Comparison of ENCODE assay signal across 21 cellular contexts in the genomic region with DNA sequence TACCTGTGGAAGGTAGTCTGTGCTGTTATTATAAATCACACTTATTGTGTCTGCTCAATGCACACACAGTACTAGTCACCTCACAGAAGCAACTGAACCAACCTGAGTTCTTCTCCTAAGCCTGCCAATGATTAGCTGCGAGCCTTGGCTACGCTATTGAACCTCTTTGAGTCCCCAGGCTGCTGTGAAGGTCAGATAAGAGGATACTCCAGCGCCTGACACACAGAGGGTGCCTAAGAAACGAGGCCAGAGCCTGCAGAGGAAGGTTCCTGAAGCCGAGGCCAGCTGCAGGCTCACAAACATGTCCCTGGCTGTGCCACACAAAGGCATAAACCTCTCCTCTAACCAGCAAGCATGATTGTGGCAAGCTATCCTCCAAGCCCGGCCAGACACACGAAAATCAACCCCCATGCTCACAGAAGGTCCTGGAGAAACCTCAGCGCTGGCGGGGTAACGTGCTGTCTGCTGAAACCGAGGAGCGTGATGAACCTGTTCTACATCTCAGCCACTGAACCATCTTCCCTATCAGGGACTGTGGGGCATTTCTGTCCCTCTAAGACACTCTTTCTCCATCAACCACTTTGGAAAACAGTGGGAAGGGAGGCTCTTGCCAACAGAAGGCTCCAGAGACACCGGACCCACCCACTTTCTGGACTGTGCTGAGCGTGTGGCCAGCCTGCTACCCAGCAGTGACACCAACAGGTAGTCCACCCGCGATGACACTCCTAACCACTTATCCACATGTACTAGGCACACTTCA. TPM values are rescaled to one million over a fixed set of nuclear protein-coding genes. Genes with fewer than 3 reads are reported as not detected.
DNase-seq lines count a peak whose midpoint lies in the region; ATAC-seq, FAIRE-seq and TF ChIP-seq lines count a peak whose summit lies in the region.
"Had no signal": no experiment of that assay in that cellular context is flagged by ENCODE, and none has a peak within 500 bp of the region (broad histone marks: within the 10 kb centered on the region; RNA-seq: fewer than 3 reads in every experiment).

No MANE protein-coding gene starts in this region.

- peaks cover 8% of the 10 kb centered on the region for H3K36me3 Mint-ChIP-seq in neural progenitor cell
- H3K36me3 Mint-ChIP-seq: CD8-positive, alpha-beta T cell had no signal

- no peak overlapping the region for H3K4me3 Mint-ChIP-seq in neural progenitor cell
- H3K4me3 Mint-ChIP-seq: activated naive CD8-positive, alpha-beta T cell treated with anti-CD3 and anti-CD28 coated beads, Interleukin-2, amount 50 U/mL, for 24 hours; CD8-positive, alpha-beta T cell; effector memory CD8-positive, alpha-beta T cell; stimulated activated memory B cell treated with anti-CD40 and anti-IgM and Interleukin-4, amounts not matched to agents 10 μg/mL and 1 μg/mL and 100 μg/mL, for 72 hours had no signal

- POLR2A ChIA-PET in RWPE1 (lab: Yijun Ruan, JAX; ENCODE audit: low non-redundant PET), result no interaction called here

- TF ChIP-seq CTCF in RWPE1 (conservative IDR thresholded peaks at IDR 0.05; ENCODE audit: low read depth) (no peak), neural progenitor cell (IDR thresholded peaks at IDR 0.05) (no peak)

- no peak overlapping the region for H3K9ac ChIP-seq in neural progenitor cell

- H3K27ac ChIP-seq in ACC112 (ENCODE audit: low read depth, low read length) (peak overlapping the region; percentile 99; the same call in 1 of the 2 replicates), RWPE1 (peak overlapping the region; percentile 89; the same call in 1 of the 2 replicates), neural progenitor cell (no peak overlapping the region)
- H3K27ac ChIP-seq: HL-60, tibial nerve had no signal

- H3K36me3 ChIP-seq in ACC112 (ENCODE audit: insufficient read depth, low read length) (peaks cover 12% of the 10 kb centered on the region; the same call in 1 of the 2 replicates), neural progenitor cell (no peaks in the 10 kb centered on the region)

- H3K9me3 ChIP-seq in neural progenitor cell (ENCODE audit: low read depth), result no peaks in the 10 kb centered on the region
- H3K9me3 ChIP-seq: tibial nerve had no signal

- ATAC-seq in esophagus mucosa, result peak; percentile 63
- ATAC-seq in GM18511 (IDR thresholded peaks at IDR 0.05; ENCODE audit: unreplicated experiment), result no peak
- ATAC-seq in HG02623 (IDR thresholded peaks at IDR 0.05; ENCODE audit: unreplicated experiment), result no peak
- ATAC-seq: activated naive CD8-positive, alpha-beta T cell treated with anti-CD3 and anti-CD28 coated beads, Interleukin-2, amount 50 U/mL, for 24 hours; CD8-positive, alpha-beta T cell; effector memory CD8-positive, alpha-beta T cell; stimulated activated memory B cell treated with anti-CD40 and anti-IgM and Interleukin-4, amounts not matched to agents 10 μg/mL and 1 μg/mL and 100 μg/mL, for 72 hours had no signal

- H3K4me1 ChIP-seq in ACC112 (ENCODE audit: control insufficient read depth, insufficient read depth, low read length, unreplicated experiment) (peaks cover 28% of the 10 kb centered on the region), neural progenitor cell (no peaks in the 10 kb centered on the region)

- H3K27me3 ChIP-seq in ACC112 (ENCODE audit: insufficient read depth, low read length) (no peaks in the 10 kb centered on the region), neural progenitor cell (no peaks in the 10 kb centered on the region)
- H3K27me3 ChIP-seq: tibial nerve had no signal

- no peak for FAIRE-seq in RCC 7860 (lab: Jason Lieb, UNC)
- FAIRE-seq: GM18507, H1 had no signal

- H3K79me2 ChIP-seq in ACC112 (ENCODE audit: control insufficient read depth, insufficient read depth, low read length, unreplicated experiment) (peaks cover 4% of the 10 kb centered on the region), neural progenitor cell (ENCODE audit: low read depth) (no peaks in the 10 kb centered on the region)

- no peaks in the 10 kb centered on the region for H3K9me3 Mint-ChIP-seq in neural progenitor cell
- H3K9me3 Mint-ChIP-seq: activated naive CD8-positive, alpha-beta T cell treated with anti-CD3 and anti-CD28 coated beads, Interleukin-2, amount 50 U/mL, for 24 hours; CD8-positive, alpha-beta T cell; effector memory CD8-positive, alpha-beta T cell had no signal

- peaks cover 6% of the 10 kb centered on the region for H3K4me1 Mint-ChIP-seq in neural progenitor cell

- no peaks in the 10 kb centered on the region for H3F3A ChIP-seq in neural progenitor cell (ENCODE audit: low read depth)

- DNase-seq in RWPE1 (ENCODE audit: low spot score) (no peak), neural progenitor cell (ENCODE audit: low spot score) (no peak), RCC 7860 (ENCODE audit: low spot score) (no peak), ecto neural progenitor cell (ENCODE audit: low spot score) (no peak)
- DNase-seq: activated naive CD8-positive, alpha-beta T cell treated with anti-CD3 and anti-CD28 coated beads, Interleukin-2, amount 50 U/mL, for 24 hours; CD8-positive, alpha-beta T cell; central memory CD4-positive, alpha-beta T cell; DMS79 treated with DMSO at 0.1 percent for 48 hours; effector memory CD8-positive, alpha-beta T cell; islet precursor cell; NCI-H2029; NCI-H526 had no signal

- H3K4me3 ChIP-seq in ACC112 (ENCODE audit: low read depth, low read length) (no peak overlapping the region), neural progenitor cell (no peak overlapping the region)
- H3K4me3 ChIP-seq: tibial nerve had no signal

- CTCF ChIA-PET in RWPE1 (lab: Yijun Ruan, JAX), result interaction anchor here (0.6 to 1.2 kb wide), 2 partner anchors 17 to 44 kb away, joined by 5 read pairs; no protein-coding TSS in a partner anchor

- peaks cover 10% of the 10 kb centered on the region for H3K27me3 Mint-ChIP-seq in neural progenitor cell (ENCODE audit: insufficient read depth, low read depth)
- H3K27me3 Mint-ChIP-seq: activated naive CD8-positive, alpha-beta T cell treated with anti-CD3 and anti-CD28 coated beads, Interleukin-2, amount 50 U/mL, for 24 hours; effector memory CD8-positive, alpha-beta T cell; stimulated activated memory B cell treated with anti-CD40 and anti-IgM and Interleukin-4, amounts not matched to agents 10 μg/mL and 1 μg/mL and 100 μg/mL, for 72 hours had no signal

- peak overlapping the region; percentile 55 for H3K27ac Mint-ChIP-seq in neural progenitor cell
- H3K27ac Mint-ChIP-seq: activated naive CD8-positive, alpha-beta T cell treated with anti-CD3 and anti-CD28 coated beads, Interleukin-2, amount 50 U/mL, for 24 hours; CD8-positive, alpha-beta T cell; effector memory CD8-positive, alpha-beta T cell; stimulated activated memory B cell treated with anti-CD40 and anti-IgM and Interleukin-4, amounts not matched to agents 10 μg/mL and 1 μg/mL and 100 μg/mL, for 72 hours had no signal

- H4K20me1 ChIP-seq in neural progenitor cell (ENCODE audit: low read depth), result no peaks in the 10 kb centered on the region

- H2AFZ ChIP-seq in ACC112 (ENCODE audit: low read length, unreplicated experiment), result no peak overlapping the region
- H2AFZ ChIP-seq in neural progenitor cell (replicated peaks), result no peak overlapping the region

- no peak overlapping the region for H3K4me2 ChIP-seq in neural progenitor cell

RNA-seq across cellular contexts. Expression of gene SLC25A51, which starts 53.2 kb away (rescaled TPM):
- total RNA-seq in esophagus mucosa, result 20.8 TPM
- total RNA-seq in neural progenitor cell (ENCODE audit: low replicate concordance), result 22.6 and 24.6 TPM in 2 replicates
